Comparison of ENCODE assay signal across 18 cellular contexts in the genomic region with DNA sequence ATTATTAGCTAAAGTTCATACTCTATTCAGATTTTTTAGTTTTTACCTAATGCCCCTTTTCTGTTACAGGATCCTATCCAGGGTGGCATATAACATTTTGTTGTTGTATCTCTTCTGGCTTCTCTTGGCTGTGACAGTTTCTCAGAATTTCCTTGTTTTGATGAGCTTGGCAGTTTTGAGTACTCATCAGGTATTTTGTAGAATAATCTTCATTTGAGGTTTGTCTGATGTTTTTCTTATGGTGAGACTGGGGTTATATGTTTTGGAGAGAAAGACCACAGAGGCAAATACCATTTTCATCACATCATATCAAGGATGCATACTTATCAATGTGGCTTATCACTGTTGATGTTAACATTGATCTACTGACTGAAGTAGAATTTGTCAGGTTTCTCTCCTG. TPM values are rescaled to one million over a fixed set of nuclear protein-coding genes. Genes with fewer than 3 reads are reported as not detected.
DNase-seq lines count a peak whose midpoint lies in the region; ATAC-seq and TF ChIP-seq lines count a peak whose summit lies in the region.
"Had no signal": no experiment of that assay in that cellular context is flagged by ENCODE, and none has a peak within 500 bp of the region (broad histone marks: within the 10 kb centered on the region; RNA-seq: fewer than 3 reads in every experiment).

No MANE protein-coding gene starts in this region.

- H3K4me3 Mint-ChIP-seq in activated T-cell treated with anti-CD3 and anti-CD28 coated beads, Interleukin-2, amount 50 U/mL, for 72 hours, result peak overlapping the region; percentile 10 to 59
- no peak overlapping the region for H3K4me3 Mint-ChIP-seq in activated T-cell treated with anti-CD3 and anti-CD28 coated beads, Interleukin-2, amount 50 U/mL, for 4 hours
- H3K4me3 Mint-ChIP-seq in CD4-positive, CD25-positive, alpha-beta regulatory T cell, result peak overlapping the region; percentile 12 to 80 (median 72)
- H3K4me3 Mint-ChIP-seq in T-cell (peak overlapping the region in 2 of 3 donors; percentile 46 to 83), endodermal cell (no peak overlapping the region)
- H3K4me3 Mint-ChIP-seq: GM23338 had no signal

- H3K27ac Mint-ChIP-seq in activated T-cell treated with anti-CD3 and anti-CD28 coated beads, Interleukin-2, amount 50 U/mL, for 72 hours, result peak overlapping the region; percentile 77
- peak overlapping the region; percentile 76 to 96 (median 87) for H3K27ac Mint-ChIP-seq in CD4-positive, CD25-positive, alpha-beta regulatory T cell
- H3K27ac Mint-ChIP-seq in T-cell (peak overlapping the region; percentile 85 to 92), endodermal cell (peak overlapping the region; percentile 25)
- H3K27ac Mint-ChIP-seq: GM23338 had no signal

- H3K36me3 Mint-ChIP-seq in activated T-cell treated with anti-CD3 and anti-CD28 coated beads, Interleukin-2, amount 50 U/mL, for 72 hours (ENCODE audit: insufficient read depth in 2 of 2), result no peaks in the 10 kb centered on the region
- no peaks in the 10 kb centered on the region for H3K36me3 Mint-ChIP-seq in activated T-cell treated with anti-CD3 and anti-CD28 coated beads, Interleukin-2, amount 50 U/mL, for 4 hours (ENCODE audit: insufficient read depth)
- no peaks in the 10 kb centered on the region for H3K36me3 Mint-ChIP-seq in CD4-positive, CD25-positive, alpha-beta regulatory T cell
- peaks cover 3% of the 10 kb centered on the region for H3K36me3 Mint-ChIP-seq in T-cell
- no peaks in the 10 kb centered on the region for H3K36me3 Mint-ChIP-seq in endodermal cell (ENCODE audit: low read depth)

- no peak overlapping the region for H3K27ac ChIP-seq in CD4-positive, CD25-positive, alpha-beta regulatory T cell (ENCODE audit: insufficient read depth, low read length, poor library complexity, severe bottlenecking)
- H3K27ac ChIP-seq in endodermal cell (ENCODE audit: low read depth, low read length), result no peak overlapping the region

- no peaks in the 10 kb centered on the region for H3K27me3 Mint-ChIP-seq in activated T-cell treated with anti-CD3 and anti-CD28 coated beads, Interleukin-2, amount 50 U/mL, for 72 hours (ENCODE audit: low read depth)
- H3K27me3 Mint-ChIP-seq in activated T-cell treated with anti-CD3 and anti-CD28 coated beads, Interleukin-2, amount 50 U/mL, for 4 hours (ENCODE audit: low read depth), result no peaks in the 10 kb centered on the region
- peaks cover 11% of the 10 kb centered on the region for H3K27me3 Mint-ChIP-seq in CD4-positive, CD25-positive, alpha-beta regulatory T cell
- no peaks in the 10 kb centered on the region for H3K27me3 Mint-ChIP-seq in T-cell
- H3K27me3 Mint-ChIP-seq in endodermal cell (ENCODE audit: insufficient read depth), result no peaks in the 10 kb centered on the region

- POLR2A ChIA-PET in T-cell (lab: Charles Lee), result interaction anchor here (0.6 to 0.7 kb wide), 2 partner anchors 9 to 260 kb away, joined by 3 read pairs; no protein-coding TSS in a partner anchor

- H3K4me1 Mint-ChIP-seq in activated T-cell treated with anti-CD3 and anti-CD28 coated beads, Interleukin-2, amount 50 U/mL, for 72 hours (ENCODE audit: low read depth), result peaks cover 45% of the 10 kb centered on the region
- H3K4me1 Mint-ChIP-seq in activated T-cell treated with anti-CD3 and anti-CD28 coated beads, Interleukin-2, amount 50 U/mL, for 4 hours (ENCODE audit: low read depth), result peaks cover 54% of the 10 kb centered on the region
- peaks cover 21 to 52% (median 40%) of the 10 kb centered on the region in 4 donors for H3K4me1 Mint-ChIP-seq in CD4-positive, CD25-positive, alpha-beta regulatory T cell
- peaks cover 46 to 57% (median 53%) of the 10 kb centered on the region in 3 donors for H3K4me1 Mint-ChIP-seq in T-cell
- peaks cover 55% of the 10 kb centered on the region for H3K4me1 Mint-ChIP-seq in endodermal cell

- H3K9me3 ChIP-seq in CD4-positive, CD25-positive, alpha-beta regulatory T cell (ENCODE audit: control insufficient read depth in 2 of 2, low read length in 2 of 2), result no peaks in the 10 kb centered on the region
- no peaks in the 10 kb centered on the region for H3K9me3 ChIP-seq in endodermal cell (ENCODE audit: control insufficient read depth, low read length)

- H3K4me3 ChIP-seq in CD4-positive, CD25-positive, alpha-beta regulatory T cell (ENCODE audit: low read depth, low read length), result peak overlapping the region; percentile 51
- H3K4me3 ChIP-seq in endodermal cell (ENCODE audit: low read length), result no peak overlapping the region
- H3K4me3 ChIP-seq: GM23338 had no signal

- peak in 1 of 2 donors; percentile 33 for ATAC-seq in activated T-cell treated with anti-CD3 and anti-CD28 coated beads, Interleukin-2, amount 50 U/mL, for 72 hours (replicated peaks in 1 of 2)
- no peak for ATAC-seq in activated T-cell treated with anti-CD3 and anti-CD28 coated beads, Interleukin-2, amount 50 U/mL, for 4 hours
- ATAC-seq in CD4-positive, CD25-positive, alpha-beta regulatory T cell (ENCODE audit: low read depth in 2 of 2), result peak; percentile 19 to 37
- ATAC-seq in T-cell (replicated peaks in 1 of 4), result peak in 3 of 4 experiments; percentile 25 to 48 (median 36)
- ATAC-seq in HG02759 (IDR thresholded peaks at IDR 0.05; ENCODE audit: unreplicated experiment), result no peak
- ATAC-seq: GM23338, HCT116 had no signal

- no peaks in the 10 kb centered on the region for H3K36me3 ChIP-seq in CD4-positive, CD25-positive, alpha-beta regulatory T cell (ENCODE audit: control insufficient read depth, insufficient read depth, low read length)
- H3K36me3 ChIP-seq in endodermal cell (ENCODE audit: control insufficient read depth, insufficient read depth, low read length), result no peaks in the 10 kb centered on the region

- no peak for DNase-seq in activated T-cell treated with anti-CD3 and anti-CD28 coated beads, Interleukin-2, amount 50 U/mL, for 72 hours
- no peak for DNase-seq in activated T-cell treated with anti-CD3 and anti-CD28 coated beads, Interleukin-2, amount 50 U/mL, for 4 hours
- DNase-seq in CD4-positive, CD25-positive, alpha-beta regulatory T cell, result peak in 2 of 3 donors; percentile 20 to 86
- DNase-seq in T-cell (no peak), endodermal cell (no peak), SW 1271 (lab: John Stamatoyannopoulos, UW) (no peak), NCI-H146 treated with DMSO at 0.1 percent for 48 hours (lab: John Stamatoyannopoulos, UW; ENCODE audit: unreplicated experiment) (no peak)
- DNase-seq: C1 segment of cervical spinal cord, MV-4-11, NCI-H1417, NCI-H1930, NCI-H2171, NCI-H446, RPMI8226, SIG-M5 had no signal

- H3K9me3 Mint-ChIP-seq in activated T-cell treated with anti-CD3 and anti-CD28 coated beads, Interleukin-2, amount 50 U/mL, for 72 hours, result no peaks in the 10 kb centered on the region
- no peaks in the 10 kb centered on the region for H3K9me3 Mint-ChIP-seq in activated T-cell treated with anti-CD3 and anti-CD28 coated beads, Interleukin-2, amount 50 U/mL, for 4 hours
- H3K9me3 Mint-ChIP-seq in CD4-positive, CD25-positive, alpha-beta regulatory T cell, result no peaks in the 10 kb centered on the region
- H3K9me3 Mint-ChIP-seq in T-cell (no peaks in the 10 kb centered on the region), endodermal cell (no peaks in the 10 kb centered on the region)
- H3K9me3 Mint-ChIP-seq: GM23338 had no signal

- CTCF ChIA-PET in T-cell (lab: Charles Lee), result interaction anchor here in 1 of 2 donors (0.6 to 1.4 kb wide), 4 partner anchors 16 to 46 kb away, joined by 3 to 4 read pairs (median 3); no protein-coding TSS in a partner anchor

- H3K4me1 ChIP-seq in CD4-positive, CD25-positive, alpha-beta regulatory T cell (ENCODE audit: control insufficient read depth, insufficient read depth, low read length, poor library complexity, severe bottlenecking), result peaks cover 33% of the 10 kb centered on the region
- peaks cover 11% of the 10 kb centered on the region for H3K4me1 ChIP-seq in endodermal cell (ENCODE audit: control insufficient read depth, insufficient read depth, low read length)

- no peak for TF ChIP-seq CTCF in endodermal cell (conservative IDR thresholded peaks at IDR 0.05)

- H3K9ac ChIP-seq in endodermal cell (ENCODE audit: extremely low read depth, low read length, poor library complexity, severe bottlenecking), result no peak overlapping the region

- no peaks in the 10 kb centered on the region for H3K27me3 ChIP-seq in CD4-positive, CD25-positive, alpha-beta regulatory T cell (ENCODE audit: control insufficient read depth, insufficient read depth, low read length)
- no peaks in the 10 kb centered on the region for H3K27me3 ChIP-seq in endodermal cell (ENCODE audit: control insufficient read depth, insufficient read depth, low read length, poor library complexity, severe bottlenecking)

RNA-seq across cellular contexts. Expression of a gene that starts 14.0 kb away (rescaled TPM):
- under 1 TPM in 1 of 2 donors, not detected in 1; 0.37 TPM for total RNA-seq in activated T-cell treated with anti-CD3 and anti-CD28 coated beads, Interleukin-2, amount 50 U/mL, for 72 hours
- 1 to 10 TPM in 2 of 3 donors, under 1 TPM in 1; 0.71 to 1.8 (median 1.4) TPM for total RNA-seq in activated T-cell treated with anti-CD3 and anti-CD28 coated beads, Interleukin-2, amount 50 U/mL, for 4 hours
- 1.0 TPM for total RNA-seq in CD4-positive, CD25-positive, alpha-beta regulatory T cell
- 10 to 100 TPM in 1 of 4 donors, 1 to 10 TPM in 2, under 1 TPM in 1; 0.95 to 17.6 (median 4.9) TPM for polyA plus RNA-seq in CD4-positive, CD25-positive, alpha-beta regulatory T cell
- 10 to 100 TPM in 1 of 5 donors, 1 to 10 TPM in 4; 3.4 to 17.4 (median 5.0) TPM for total RNA-seq in T-cell
- not detected for total RNA-seq in endodermal cell
- 0.14 TPM for polyA plus RNA-seq in endodermal cell (2013, experiment 1 of 2)
- polyA plus RNA-seq in endodermal cell (2013, experiment 2 of 2), result not detected
- total RNA-seq: GM23338 had no signal
- polyA plus RNA-seq: GM23338 had no signal

RNA-seq across cellular contexts. Expression of a gene that starts 25.4 kb away (rescaled TPM):
- 10 to 100 TPM; 49.3 to 54.5 TPM for total RNA-seq in activated T-cell treated with anti-CD3 and anti-CD28 coated beads, Interleukin-2, amount 50 U/mL, for 72 hours
- total RNA-seq in activated T-cell treated with anti-CD3 and anti-CD28 coated beads, Interleukin-2, amount 50 U/mL, for 4 hours, result 10 to 100 TPM; 36.2 to 53.3 (median 39.8) TPM
- 32.6 TPM for total RNA-seq in CD4-positive, CD25-positive, alpha-beta regulatory T cell
- polyA plus RNA-seq in CD4-positive, CD25-positive, alpha-beta regulatory T cell, result 10 to 100 TPM; 47.9 to 75.7 (median 53.2) TPM
- total RNA-seq in T-cell, result 10 to 100 TPM; 16.3 to 29.6 (median 21.5) TPM
- total RNA-seq in endodermal cell, result 10 to 100 TPM; 37.0 to 40.9 TPM
- polyA plus RNA-seq in endodermal cell (2013, experiment 1 of 2), result 36.9 TPM
- 37.9 TPM for polyA plus RNA-seq in endodermal cell (2013, experiment 2 of 2)

Comparison
In these comparisons a context has a peak if more than half of its experiments do, and no peak if none do; other contexts are left out.
1. H3K4me3 Mint-ChIP-seq: peak in activated T-cell treated with anti-CD3 and anti-CD28 coated beads, Interleukin-2, amount 50 U/mL, for 72 hours (2 of 2), CD4-positive, CD25-positive, alpha-beta regulatory T cell (4 of 4) and T-cell (2 of 3); none in activated T-cell treated with anti-CD3 and anti-CD28 coated beads, Interleukin-2, amount 50 U/mL, for 4 hours (single experiment) and endodermal cell (single experiment).
2. ATAC-seq: peak in CD4-positive, CD25-positive, alpha-beta regulatory T cell (2 of 2) and T-cell (3 of 4); none in activated T-cell treated with anti-CD3 and anti-CD28 coated beads, Interleukin-2, amount 50 U/mL, for 4 hours (0 of 2) and HG02759 (single experiment).
3. DNase-seq: peak in CD4-positive, CD25-positive, alpha-beta regulatory T cell (2 of 3); none in activated T-cell treated with anti-CD3 and anti-CD28 coated beads, Interleukin-2, amount 50 U/mL, for 72 hours (0 of 2), activated T-cell treated with anti-CD3 and anti-CD28 coated beads, Interleukin-2, amount 50 U/mL, for 4 hours (single experiment), T-cell (0 of 34), endodermal cell (single experiment), SW 1271 (0 of 2) and NCI-H146 treated with DMSO at 0.1 percent for 48 hours (single experiment).
4. H3K27ac Mint-ChIP-seq: peak in every context shown above with its lines; median percentile 88 in T-cell; 87 in CD4-positive, CD25-positive, alpha-beta regulatory T cell; 77 in activated T-cell treated with anti-CD3 and anti-CD28 coated beads, Interleukin-2, amount 50 U/mL, for 72 hours; 25 in endodermal cell.